Comparison of ENCODE assay signal across 8 cellular contexts in the genomic region with DNA sequence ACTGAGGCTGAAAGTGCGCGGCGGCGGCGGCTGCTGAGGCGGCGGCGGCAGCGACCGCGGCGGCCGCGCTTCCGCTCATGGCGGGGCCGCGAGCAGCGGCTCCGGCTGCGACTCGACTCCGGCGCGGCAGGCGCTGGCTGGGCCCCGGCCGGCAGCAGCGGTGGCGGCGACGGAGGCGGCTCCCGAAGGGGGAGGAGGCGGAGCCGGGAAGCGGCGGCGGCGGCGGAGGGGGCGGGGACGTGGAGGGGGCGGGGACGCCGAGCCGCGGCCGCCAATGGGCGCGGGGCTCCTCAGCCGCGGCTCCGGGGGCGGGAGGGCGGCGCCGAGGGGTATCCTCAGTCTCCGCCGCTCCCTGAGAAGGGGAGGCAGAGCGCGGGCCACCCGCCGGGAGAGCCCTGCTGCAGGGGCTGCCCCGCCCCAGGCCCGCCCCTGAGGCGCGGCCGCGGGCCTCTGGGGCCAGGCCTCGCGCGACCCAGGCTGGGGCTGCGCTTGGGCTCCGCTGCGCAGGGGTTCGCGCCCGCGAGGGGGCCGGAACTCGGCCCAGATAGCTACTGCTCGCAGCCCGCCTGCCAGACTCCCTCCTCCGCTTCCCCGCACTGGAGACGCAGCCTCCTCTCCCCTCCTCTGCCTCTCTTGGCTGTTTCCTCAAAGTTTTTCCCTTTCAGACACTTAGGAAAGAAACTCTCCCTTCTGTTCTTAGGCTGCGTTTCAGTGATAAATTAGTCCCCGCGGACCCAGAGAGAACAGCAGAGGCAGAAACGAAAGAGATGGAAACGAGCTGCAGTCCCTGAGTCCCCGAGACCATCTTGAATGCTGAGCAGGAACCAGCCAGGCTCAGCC.
A peak's percentile ranks its signal among the peaks of the same experiment; 100 is the strongest.
DNase-seq lines count a peak whose midpoint lies in the region; ATAC-seq and TF ChIP-seq lines count a peak whose summit lies in the region.

No MANE protein-coding gene starts in this region.

- peak; percentile 37 for TF ChIP-seq CTCF in HFFc6 (IDR thresholded peaks at IDR 0.05)
- peak; percentile 12 for TF ChIP-seq CTCF in osteocyte (IDR thresholded peaks at IDR 0.05)
- peak; percentile 17 for TF ChIP-seq CTCF in thoracic aorta (IDR thresholded peaks at IDR 0.05)

- peaks cover 10 to 26% of the 10 kb centered on the region in 2 donors for H3K4me1 ChIP-seq in thoracic aorta (ENCODE audit: control insufficient read depth in 1 of 2, low read depth in 2 of 2)

- H3K4me3 ChIP-seq in GM08714 (ENCODE audit: low read length): peak overlapping the region; percentile 82; the same call in 1 of the 2 replicates
- H3K4me3 ChIP-seq in SK-N-MC: peak overlapping the region; percentile 81
- peak overlapping the region; percentile 79 for H3K4me3 ChIP-seq in thoracic aorta

- H3K9me3 Mint-ChIP-seq in HFFc6: no peaks in the 10 kb centered on the region
- no peaks in the 10 kb centered on the region for H3K9me3 Mint-ChIP-seq in activated naive CD4-positive, alpha-beta T cell treated with anti-CD3 and anti-CD28 coated beads, Interleukin-2, amount 50 U/mL, for 24 hours
- H3K9me3 Mint-ChIP-seq in osteocyte (ENCODE audit: unreplicated experiment): no peaks in the 10 kb centered on the region

- peak overlapping the region; percentile 84 for H3K27ac ChIP-seq in SK-N-MC
- peak overlapping the region; percentile 93 to 97 for H3K27ac ChIP-seq in thoracic aorta

- H3K27ac Mint-ChIP-seq in HFFc6 (peak overlapping the region; percentile 96), osteocyte (ENCODE audit: unreplicated experiment) (peak overlapping the region; percentile 97)
- H3K27ac Mint-ChIP-seq in activated naive CD4-positive, alpha-beta T cell treated with anti-CD3 and anti-CD28 coated beads, Interleukin-2, amount 50 U/mL, for 24 hours: peak overlapping the region; percentile 99

- H3K9me3 ChIP-seq in SK-N-MC (ENCODE audit: low read depth, low read length): no peaks in the 10 kb centered on the region
- no peaks in the 10 kb centered on the region for H3K9me3 ChIP-seq in thoracic aorta

- DNase-seq in HFFc6 (peak; percentile 82), NAMALWA (ENCODE audit: low spot score) (peak; percentile 95), SK-N-MC (ENCODE audit: low read depth, low spot score) (no peak), glomerular visceral epithelial cell (ENCODE audit: extremely low spot score) (peak; percentile 97), osteocyte (ENCODE audit: extremely low spot score, unreplicated experiment) (peak; percentile 96), thoracic aorta (ENCODE audit: low spot score) (peak; percentile 50)

- H3K9ac ChIP-seq in SK-N-MC (ENCODE audit: insufficient read length): peak overlapping the region; percentile 80

- ATAC-seq in thoracic aorta (ENCODE audit: insufficient number of reproducible peaks, low FRiP score, low read depth): peak; percentile 82

- H3K4me1 Mint-ChIP-seq in HFFc6 (ENCODE audit: low read depth): peaks cover 38% of the 10 kb centered on the region
- H3K4me1 Mint-ChIP-seq in activated naive CD4-positive, alpha-beta T cell treated with anti-CD3 and anti-CD28 coated beads, Interleukin-2, amount 50 U/mL, for 24 hours: peaks cover 67% of the 10 kb centered on the region
- peaks cover 34% of the 10 kb centered on the region for H3K4me1 Mint-ChIP-seq in osteocyte (ENCODE audit: unreplicated experiment)

- H3K36me3 ChIP-seq in SK-N-MC (ENCODE audit: insufficient read depth, low read length) (no peaks in the 10 kb centered on the region), thoracic aorta (no peaks in the 10 kb centered on the region)

- no peaks in the 10 kb centered on the region for H3K36me3 Mint-ChIP-seq in HFFc6 (ENCODE audit: low read depth)
- no peaks in the 10 kb centered on the region for H3K36me3 Mint-ChIP-seq in activated naive CD4-positive, alpha-beta T cell treated with anti-CD3 and anti-CD28 coated beads, Interleukin-2, amount 50 U/mL, for 24 hours
- no peaks in the 10 kb centered on the region for H3K36me3 Mint-ChIP-seq in osteocyte (ENCODE audit: unreplicated experiment)

- no peaks in the 10 kb centered on the region for H3K27me3 ChIP-seq in thoracic aorta (replicated peaks; ENCODE audit: insufficient read depth)

- H3K4me3 Mint-ChIP-seq in HFFc6 (peak overlapping the region; percentile 91), osteocyte (ENCODE audit: unreplicated experiment) (peak overlapping the region; percentile 81)
- peak overlapping the region; percentile 96 for H3K4me3 Mint-ChIP-seq in activated naive CD4-positive, alpha-beta T cell treated with anti-CD3 and anti-CD28 coated beads, Interleukin-2, amount 50 U/mL, for 24 hours

- H3K27me3 Mint-ChIP-seq in HFFc6 (ENCODE audit: insufficient read depth): no peaks in the 10 kb centered on the region
- H3K27me3 Mint-ChIP-seq in activated naive CD4-positive, alpha-beta T cell treated with anti-CD3 and anti-CD28 coated beads, Interleukin-2, amount 50 U/mL, for 24 hours: no peaks in the 10 kb centered on the region
- H3K27me3 Mint-ChIP-seq in osteocyte (ENCODE audit: unreplicated experiment): no peaks in the 10 kb centered on the region
